ENCODE assay signal across 9 cellular contexts in the genomic region with DNA sequence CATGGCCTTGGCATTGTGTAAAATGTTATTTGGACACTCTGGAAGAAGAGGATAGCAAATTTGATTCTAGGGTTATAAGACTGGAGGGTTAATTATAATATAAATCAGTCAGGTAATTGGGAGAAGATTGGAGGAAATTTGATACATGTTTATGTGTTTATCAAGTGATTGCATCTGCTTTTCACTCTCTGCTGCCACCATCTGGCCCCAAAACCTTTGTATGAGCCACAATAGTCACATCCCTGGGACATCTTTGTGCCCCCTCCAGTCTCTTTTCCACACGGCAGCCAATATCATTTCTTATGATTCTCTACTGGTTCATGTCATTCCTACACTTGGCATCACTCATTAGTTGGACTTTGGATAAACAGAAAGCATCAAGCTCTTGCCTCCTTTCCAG.
DNase-seq lines count a peak whose midpoint lies in the region; ATAC-seq, FAIRE-seq and TF ChIP-seq lines count a peak whose summit lies in the region.
"Had no signal": no experiment of that assay in that cellular context is flagged by ENCODE, and none has a peak within 500 bp of the region (broad histone marks: within the 10 kb centered on the region; RNA-seq: fewer than 3 reads in every experiment).

No MANE protein-coding gene starts in this region.

- no peak for TF ChIP-seq POLR2A in testis (IDR thresholded peaks at IDR 0.05)

- POLR2A ChIA-PET in T-cell (lab: Charles Lee): no interaction called here

- no peak overlapping the region for H3K27ac ChIP-seq in testis
- no peak overlapping the region for H3K27ac ChIP-seq in effector memory CD4-positive, alpha-beta T cell (ENCODE audit: insufficient read depth, low read length, poor library complexity, severe bottlenecking)

- H3K9me3 ChIP-seq in testis: no peaks in the 10 kb centered on the region
- H3K9me3 ChIP-seq in effector memory CD4-positive, alpha-beta T cell (ENCODE audit: control insufficient read depth, low read length): no peaks in the 10 kb centered on the region

- no peaks in the 10 kb centered on the region for H3K36me3 Mint-ChIP-seq in activated naive CD4-positive, alpha-beta T cell treated with anti-CD3 and anti-CD28 coated beads, Interleukin-2, amount 10 ng/mL, durations not matched to agents 7 days and 5 days
- H3K36me3 Mint-ChIP-seq in T-cell: peaks cover 10% of the 10 kb centered on the region
- H3K36me3 Mint-ChIP-seq in glutamatergic neuron (ENCODE audit: unreplicated experiment): no peaks in the 10 kb centered on the region

- no peak overlapping the region for H3K4me3 ChIP-seq in testis
- no peak overlapping the region for H3K4me3 ChIP-seq in effector memory CD4-positive, alpha-beta T cell (ENCODE audit: insufficient read depth, low read depth, low read length, poor library complexity, severe bottlenecking)

- WGBS in testis, 2 donors: 53 to 76% methylated on average over 1 of the region's 1 CpG

- TF ChIP-seq CTCF in glutamatergic neuron (IDR thresholded peaks at IDR 0.05; ENCODE audit: partially characterized antibody, unreplicated experiment): peak; percentile 21
- no peak for TF ChIP-seq CTCF in testis (IDR thresholded peaks at IDR 0.05)

- H3K27me3 Mint-ChIP-seq in activated naive CD4-positive, alpha-beta T cell treated with anti-CD3 and anti-CD28 coated beads, Interleukin-2, amount 10 ng/mL, durations not matched to agents 7 days and 5 days: no peaks in the 10 kb centered on the region
- H3K27me3 Mint-ChIP-seq in T-cell (no peaks in the 10 kb centered on the region), glutamatergic neuron (ENCODE audit: unreplicated experiment) (peaks cover 2% of the 10 kb centered on the region)

- intact Hi-C loops in testis (cut with DNase I; ENCODE audit: low total_unique reads): no loop called here

- no peak for ATAC-seq in T-cell (replicated peaks in 1 of 4)

- DNase-seq in activated naive CD4-positive, alpha-beta T cell treated with anti-CD3 and anti-CD28 coated beads, Interleukin-2, amount 10 ng/mL, durations not matched to agents 7 days and 5 days: peak; percentile 49
- no peak for DNase-seq in activated naive CD4-positive, alpha-beta T cell treated with Interleukin-2 at 50 U/mL for 16 hours
- DNase-seq in T-cell (peak in 28 of 34 experiments; percentile 0 to 39 (median 16)), glutamatergic neuron (peak; percentile 46), testis (peak; percentile 18), mesenteric fat pad (ENCODE audit: low spot score) (no peak), RCC 7860 (ENCODE audit: low spot score) (no peak)
- DNase-seq in effector memory CD4-positive, alpha-beta T cell: no peak
- DNase-seq: NCI-H1694 had no signal

- no peak for FAIRE-seq in RCC 7860 (lab: Jason Lieb, UNC)

- H3K36me3 ChIP-seq in testis (ENCODE audit: low read depth, missing control alignments): no peaks in the 10 kb centered on the region
- no peaks in the 10 kb centered on the region for H3K36me3 ChIP-seq in effector memory CD4-positive, alpha-beta T cell (ENCODE audit: control insufficient read depth, insufficient read depth, low read length)

- no peaks in the 10 kb centered on the region for H3K4me1 ChIP-seq in testis
- H3K4me1 ChIP-seq in effector memory CD4-positive, alpha-beta T cell (ENCODE audit: control insufficient read depth, insufficient read depth, low read length, poor library complexity, severe bottlenecking): no peaks in the 10 kb centered on the region

- H3K27ac Mint-ChIP-seq in activated naive CD4-positive, alpha-beta T cell treated with anti-CD3 and anti-CD28 coated beads, Interleukin-2, amount 10 ng/mL, durations not matched to agents 7 days and 5 days: no peak overlapping the region
- H3K27ac Mint-ChIP-seq in T-cell (no peak overlapping the region), glutamatergic neuron (ENCODE audit: unreplicated experiment) (peak overlapping the region; percentile 39)

- no peak overlapping the region for H3K4me3 Mint-ChIP-seq in activated naive CD4-positive, alpha-beta T cell treated with anti-CD3 and anti-CD28 coated beads, Interleukin-2, amount 10 ng/mL, durations not matched to agents 7 days and 5 days
- no peak overlapping the region for H3K4me3 Mint-ChIP-seq in T-cell
- H3K4me3 Mint-ChIP-seq in glutamatergic neuron (ENCODE audit: unreplicated experiment): no peak overlapping the region

- H3K4me1 Mint-ChIP-seq in activated naive CD4-positive, alpha-beta T cell treated with anti-CD3 and anti-CD28 coated beads, Interleukin-2, amount 10 ng/mL, durations not matched to agents 7 days and 5 days: no peaks in the 10 kb centered on the region
- H3K4me1 Mint-ChIP-seq in T-cell (peaks cover 0 to 8% (median 0%) of the 10 kb centered on the region in 3 donors), glutamatergic neuron (ENCODE audit: low read depth, unreplicated experiment) (peaks cover 7% of the 10 kb centered on the region)

- H3K9me3 Mint-ChIP-seq in activated naive CD4-positive, alpha-beta T cell treated with anti-CD3 and anti-CD28 coated beads, Interleukin-2, amount 10 ng/mL, durations not matched to agents 7 days and 5 days: no peaks in the 10 kb centered on the region
- H3K9me3 Mint-ChIP-seq in T-cell (no peaks in the 10 kb centered on the region), glutamatergic neuron (ENCODE audit: unreplicated experiment) (no peaks in the 10 kb centered on the region)

- no peaks in the 10 kb centered on the region for H3K27me3 ChIP-seq in testis
- H3K27me3 ChIP-seq in effector memory CD4-positive, alpha-beta T cell (replicated peaks; ENCODE audit: control insufficient read depth, insufficient read depth, low read length, poor library complexity, severe bottlenecking): no peaks in the 10 kb centered on the region

- CTCF ChIA-PET in activated naive CD4-positive, alpha-beta T cell treated with anti-CD3 and anti-CD28 coated beads, Interleukin-2, amount 10 ng/mL, durations not matched to agents 7 days and 5 days (lab: Charles Lee): no interaction called here
- CTCF ChIA-PET in T-cell (lab: Charles Lee): interaction anchor here in 1 of 2 donors (1.0 kb wide), 1 partner anchor 374 kb away, joined by 3 read pairs; no protein-coding TSS in a partner anchor

Comparison
In these comparisons a context has a peak if more than half of its experiments do, and no peak if none do; other contexts are left out.
1. DNase-seq: peak in activated naive CD4-positive, alpha-beta T cell treated with anti-CD3 and anti-CD28 coated beads, Interleukin-2, amount 10 ng/mL, durations not matched to agents 7 days and 5 days (single experiment), T-cell (28 of 34), glutamatergic neuron (single experiment) and testis (single experiment); none in activated naive CD4-positive, alpha-beta T cell treated with Interleukin-2 at 50 U/mL for 16 hours (single experiment), mesenteric fat pad (single experiment), effector memory CD4-positive, alpha-beta T cell (0 of 3) and RCC 7860 (single experiment).